18 cellular contexts compared by ENCODE assay signal in genomic region chr4:152528060-152528459, GRCh38. TPM values are rescaled to one million over a fixed set of nuclear protein-coding genes. Genes with fewer than 3 reads are reported as not detected.
A peak's percentile ranks its signal among the peaks of the same experiment; 100 is the strongest.
DNase-seq lines count a peak whose midpoint lies in the region; ATAC-seq and TF ChIP-seq lines count a peak whose summit lies in the region.
"Had no signal": no experiment of that assay in that cellular context is flagged by ENCODE, and none has a peak within 500 bp of the region (broad histone marks: within the 10 kb centered on the region; RNA-seq: fewer than 3 reads in every experiment).

No MANE protein-coding gene starts in this region.

- no peaks in the 10 kb centered on the region for H3K9me3 ChIP-seq in H9 (ENCODE audit: control insufficient read depth, low read depth, low read length)
- H3K9me3 ChIP-seq: SJCRH30 had no signal

- no peak overlapping the region for H3K4ac ChIP-seq in H9 (ENCODE audit: low read depth, low read length)
- no peak overlapping the region for H3K4ac ChIP-seq in mesendoderm (ENCODE audit: low read depth, low read length)

- no peak overlapping the region for H3K4me3 ChIP-seq in mesendoderm (ENCODE audit: low read length)
- H3K4me3 ChIP-seq: SJCRH30 had no signal

- H3K14ac ChIP-seq in H9 (ENCODE audit: insufficient read depth, low read length), result no peak overlapping the region

- peaks cover 5% of the 10 kb centered on the region; the same call in 1 of the 2 replicates for H3K79me2 ChIP-seq in H9 (ENCODE audit: insufficient read depth, low read length)
- H3K79me2 ChIP-seq in mesendoderm (ENCODE audit: control insufficient read depth, insufficient read depth, low read length), result peaks cover 60% of the 10 kb centered on the region

- WGBS in H9 (ENCODE audit: extremely low coverage, insufficient read length, low lambda C conversion rate), result no CpG with 5 or more reads among the region's 2 CpGs
- no CpG with 5 or more reads among the region's 2 CpGs for WGBS in mesendoderm (ENCODE audit: extremely low coverage, insufficient coverage, low lambda C conversion rate)

- H3K79me1 ChIP-seq in H9 (ENCODE audit: insufficient read depth, low read depth, low read length, poor library complexity, severe bottlenecking), result peaks cover 5% of the 10 kb centered on the region
- H3K79me1 ChIP-seq in mesendoderm (ENCODE audit: low read length), result peaks cover 10% of the 10 kb centered on the region

- DNase-seq in H9, result no peak
- DNase-seq in OCI-M1 (lab: John Stamatoyannopoulos, UW), result peak; percentile 56
- DNase-seq in erythroblast (lab: John Stamatoyannopoulos, UW), result peak; percentile 77 to 88
- DNase-seq in neural crest cell (ENCODE audit: low read depth, low spot score), result no peak
- DNase-seq in RPMI8226, result no peak
- DNase-seq in mesendoderm, result no peak
- no peak for DNase-seq in NAMALWA (ENCODE audit: low spot score)
- DNase-seq: CD8-positive, alpha-beta T cell; DND-41; KBM-7; NCI-H1105; NCI-H1930; NCI-H2171; NCI-H510A; NCI-H82; SJCRH30 had no signal

- H3K18ac ChIP-seq in H9 (ENCODE audit: insufficient read length, low read depth, low read length) (no peak overlapping the region), mesendoderm (ENCODE audit: low read length) (no peak overlapping the region)

- H3K36me3 ChIP-seq in mesendoderm (ENCODE audit: control insufficient read depth, insufficient read depth, low read length), result no peaks in the 10 kb centered on the region
- H3K36me3 ChIP-seq: SJCRH30 had no signal

- H3K27me3 ChIP-seq in H9 (ENCODE audit: insufficient read depth, low read length), result no peaks in the 10 kb centered on the region
- H3K27me3 ChIP-seq in mesendoderm (ENCODE audit: insufficient read depth, low read length, poor library complexity), result no peaks in the 10 kb centered on the region
- H3K27me3 ChIP-seq: SJCRH30 had no signal

- H2BK120ac ChIP-seq in H9 (ENCODE audit: low read depth, low read length, poor library complexity, severe bottlenecking) (no peak overlapping the region), mesendoderm (ENCODE audit: low read depth, low read length) (no peak overlapping the region)

- H2AFZ ChIP-seq in H9 (ENCODE audit: low read length), result no peak overlapping the region

- H3K23ac ChIP-seq in H9 (ENCODE audit: insufficient read length, low read depth, low read length) (no peak overlapping the region), mesendoderm (ENCODE audit: low read length) (no peak overlapping the region)

- H3K4me2 ChIP-seq in H9 (ENCODE audit: insufficient read depth, insufficient read length, low read length), result no peak overlapping the region
- H3K4me2 ChIP-seq in mesendoderm (ENCODE audit: low read length), result no peak overlapping the region

- no peak overlapping the region for H3K4me3 Mint-ChIP-seq in H9
- H3K4me3 Mint-ChIP-seq in neural crest cell, result peak overlapping the region; percentile 51
- H3K4me3 Mint-ChIP-seq: CD8-positive, alpha-beta T cell had no signal

- H4K20me1 ChIP-seq in H9 (ENCODE audit: control insufficient read depth, insufficient read depth, insufficient read length), result no peaks in the 10 kb centered on the region

- H2AK5ac ChIP-seq in H9 (ENCODE audit: insufficient read length, low read length), result no peak overlapping the region
- no peak overlapping the region for H2AK5ac ChIP-seq in mesendoderm (ENCODE audit: low read length)

- H3K27ac Mint-ChIP-seq in H9, result peak overlapping the region in 2 of 3 experiments; percentile 33 to 78; a peak in 2 of 7 replicates
- H3K27ac Mint-ChIP-seq in neural crest cell (ENCODE audit: unreplicated experiment), result no peak overlapping the region
- H3K27ac Mint-ChIP-seq: CD8-positive, alpha-beta T cell had no signal

- H3K4me1 Mint-ChIP-seq in H9 (peaks cover 13 to 23% of the 10 kb centered on the region in 2 experiments), neural crest cell (peaks cover 38% of the 10 kb centered on the region)

- no peak overlapping the region for H3T11ph ChIP-seq in H9 (ENCODE audit: low read length)

- H4K5ac ChIP-seq in H9 (ENCODE audit: insufficient read length, low read depth, low read length), result no peak overlapping the region
- H4K5ac ChIP-seq in mesendoderm (ENCODE audit: low read length), result no peak overlapping the region

- H3K9ac ChIP-seq in H9 (ENCODE audit: extremely low read depth, insufficient read length, low read length) (no peak overlapping the region), mesendoderm (ENCODE audit: low read length) (no peak overlapping the region)

- no peak for ATAC-seq in GM18909 (IDR thresholded peaks at IDR 0.05; ENCODE audit: poor library complexity, unreplicated experiment)
- ATAC-seq: CD8-positive, alpha-beta T cell; HCT116 had no signal

- TF ChIP-seq POLR2A in erythroblast (IDR thresholded peaks at IDR 0.05; ENCODE audit: low read length), result no peak

- no peak overlapping the region for H2BK15ac ChIP-seq in H9 (ENCODE audit: low read depth, low read length)
- H2BK15ac ChIP-seq in mesendoderm (replicated peaks; ENCODE audit: low read depth), result no peak overlapping the region

- H3K4me1 ChIP-seq in H9 (ENCODE audit: insufficient read depth, low read length), result no peaks in the 10 kb centered on the region
- H3K4me1 ChIP-seq in mesendoderm (ENCODE audit: control insufficient read depth, low read depth, low read length), result peaks cover 8% of the 10 kb centered on the region
- H3K4me1 ChIP-seq: SJCRH30 had no signal

- H3K56ac ChIP-seq in H9 (ENCODE audit: insufficient read length, low read depth, low read length), result no peak overlapping the region
- no peak overlapping the region for H3K56ac ChIP-seq in mesendoderm (ENCODE audit: low read length)

- H4K8ac ChIP-seq in H9 (replicated peaks; ENCODE audit: insufficient read length, low read depth, low read length) (no peak overlapping the region), mesendoderm (ENCODE audit: low read depth, low read length) (no peak overlapping the region)

- H4K91ac ChIP-seq in H9 (ENCODE audit: insufficient read length, low read depth, low read length), result no peak overlapping the region

- H3K27ac ChIP-seq in H9 (ENCODE audit: insufficient read length, low read depth, low read length) (no peak overlapping the region), mesendoderm (ENCODE audit: low read depth, low read length) (no peak overlapping the region)
- H3K27ac ChIP-seq: SJCRH30 had no signal

- H2BK12ac ChIP-seq in H9 (ENCODE audit: insufficient read length, low read depth, low read length), result no peak overlapping the region

- H3K9me3 Mint-ChIP-seq in H9, result no peaks in the 10 kb centered on the region
- H3K9me3 Mint-ChIP-seq in neural crest cell, result no peaks in the 10 kb centered on the region
- H3K9me3 Mint-ChIP-seq: CD8-positive, alpha-beta T cell had no signal

- H3K36me3 Mint-ChIP-seq in H9 (ENCODE audit: insufficient read depth in 1 of 3, low read depth in 3 of 3) (0 out of 7 replicates have a peak, but pooled peaks cover 0 to 2% (median 0%) of the 10 kb centered on the region in 3 experiments), neural crest cell (ENCODE audit: low read depth) (no peaks in the 10 kb centered on the region)

- no peak overlapping the region for H2BK5ac ChIP-seq in H9 (ENCODE audit: insufficient read length, low read length)
- H2BK5ac ChIP-seq in mesendoderm (ENCODE audit: low read length), result no peak overlapping the region

- H2BK20ac ChIP-seq in H9 (ENCODE audit: low read depth, low read length, poor library complexity, severe bottlenecking), result no peak overlapping the region

- H3K27me3 Mint-ChIP-seq in H9 (ENCODE audit: low read depth) (no peaks in the 10 kb centered on the region), neural crest cell (ENCODE audit: low read depth) (no peaks in the 10 kb centered on the region)

- no peak for TF ChIP-seq CTCF in H9 (conservative IDR thresholded peaks at IDR 0.05)
- no peak for TF ChIP-seq CTCF in neural crest cell (conservative IDR thresholded peaks at IDR 0.05)

- H3K23me2 ChIP-seq in H9 (ENCODE audit: insufficient read length, low read depth, low read length, poor library complexity, severe bottlenecking), result no peaks in the 10 kb centered on the region

RNA-seq across cellular contexts. Expression of gene FBXW7, which starts 7.8 kb away (rescaled TPM):
- total RNA-seq in H9 (2021) (27.1 and 29.5 TPM in 2 replicates), neural crest cell (33.4 and 42.4 TPM in 2 replicates)
- polyA plus RNA-seq in mesendoderm (2013, experiment 1 of 2), result 17.1 TPM
- 16.0 TPM for polyA plus RNA-seq in mesendoderm (2013, experiment 2 of 2)

Comparison
In these comparisons a context has a peak if more than half of its experiments do, and no peak if none do; other contexts are left out.
1. DNase-seq: peak in OCI-M1 (single experiment) and erythroblast (2 of 2); none in H9 (single experiment), neural crest cell (single experiment), RPMI8226 (single experiment), mesendoderm (single experiment) and NAMALWA (single experiment).